8 cellular contexts compared by ENCODE assay signal in genomic region chr13:48975926-48976676, GRCh38. TPM values are rescaled to one million over a fixed set of nuclear protein-coding genes. Genes with fewer than 3 reads are reported as not detected.
DNase-seq lines count a peak whose midpoint lies in the region; ATAC-seq and TF ChIP-seq lines count a peak whose summit lies in the region.

No MANE protein-coding gene starts in this region.

- peaks cover 12% of the 10 kb centered on the region for H3K9me3 ChIP-seq in MG63

- H3K27me3 ChIP-seq in MG63, result no peaks in the 10 kb centered on the region

- peaks cover 37% of the 10 kb centered on the region for H3K9me3 Mint-ChIP-seq in activated naive CD4-positive, alpha-beta T cell treated with anti-CD3 and anti-CD28 coated beads, Interleukin-2, amount 10 ng/mL, durations not matched to agents 7 days and 5 days

- DNase-seq in GM04503 (ENCODE audit: low read depth), result peak; percentile 22
- peak; percentile 87 for DNase-seq in HCEC 1CT
- peak; percentile 90 for DNase-seq in MG63
- DNase-seq in SK-MEL-5 (ENCODE audit: low read depth, low spot score), result peak; percentile 78
- DNase-seq in activated naive CD4-positive, alpha-beta T cell treated with anti-CD3 and anti-CD28 coated beads, Interleukin-2, amount 10 ng/mL, durations not matched to agents 7 days and 5 days, result peak; percentile 93
- DNase-seq in germinal center (ENCODE audit: low spot score), result peak; percentile 56
- peak; percentile 57 for DNase-seq in omental fat pad (ENCODE audit: low spot score)

- peak overlapping the region; percentile 87 for H3K27ac ChIP-seq in temporal lobe (ENCODE audit: low read depth, low read length)

- H3K27me3 Mint-ChIP-seq in activated naive CD4-positive, alpha-beta T cell treated with anti-CD3 and anti-CD28 coated beads, Interleukin-2, amount 10 ng/mL, durations not matched to agents 7 days and 5 days, result peaks cover 8% of the 10 kb centered on the region

- no peak for TF ChIP-seq CTCF in omental fat pad (IDR thresholded peaks at IDR 0.05)

- peak overlapping the region; percentile 100 for H3K27ac Mint-ChIP-seq in activated naive CD4-positive, alpha-beta T cell treated with anti-CD3 and anti-CD28 coated beads, Interleukin-2, amount 10 ng/mL, durations not matched to agents 7 days and 5 days

- CTCF ChIA-PET in activated naive CD4-positive, alpha-beta T cell treated with anti-CD3 and anti-CD28 coated beads, Interleukin-2, amount 10 ng/mL, durations not matched to agents 7 days and 5 days (lab: Charles Lee), result no interaction called here

- H3K4me3 Mint-ChIP-seq in activated naive CD4-positive, alpha-beta T cell treated with anti-CD3 and anti-CD28 coated beads, Interleukin-2, amount 10 ng/mL, durations not matched to agents 7 days and 5 days, result peak overlapping the region; percentile 88

- peak overlapping the region; percentile 79 for H3K4me3 ChIP-seq in MG63

- peak; percentile 88 for ATAC-seq in omental fat pad (ENCODE audit: low FRiP score)

- peaks cover 45% of the 10 kb centered on the region for H3K4me1 Mint-ChIP-seq in activated naive CD4-positive, alpha-beta T cell treated with anti-CD3 and anti-CD28 coated beads, Interleukin-2, amount 10 ng/mL, durations not matched to agents 7 days and 5 days

- H3K36me3 ChIP-seq in MG63, result no peaks in the 10 kb centered on the region

- H3K36me3 Mint-ChIP-seq in activated naive CD4-positive, alpha-beta T cell treated with anti-CD3 and anti-CD28 coated beads, Interleukin-2, amount 10 ng/mL, durations not matched to agents 7 days and 5 days, result peaks cover 37% of the 10 kb centered on the region

- in situ Hi-C loops in SK-MEL-5 (cut with HindIII; ENCODE audit: low pct_unique_long_range_greater_than_20kb, low sequenced_read_pairs), result no loop called here

RNA-seq across cellular contexts. Expression of gene FNDC3A, which starts 0.4 kb away (rescaled TPM):
- 13.2 and 22.7 TPM in 2 replicates for total RNA-seq in MG63 (2014; rRNA removed; shearing (Covaris generic); ENCODE audit: low replicate concordance)
- 113 and 116 TPM in 2 replicates for total RNA-seq in SK-MEL-5 (2014; rRNA removed; shearing (Covaris generic))
- 57.3 and 80.7 TPM in 2 replicates for polyA plus RNA-seq in SK-MEL-5 (2015; cell fraction: cytosol; rRNA removed)
- polyA plus RNA-seq in SK-MEL-5 (2015; cell fraction: nucleus; rRNA removed), result 105 and 106 TPM in 2 replicates
- total RNA-seq in omental fat pad (10 to 100 TPM; 53.7 to 59.8 (median 56.4) TPM), temporal lobe (65.9 TPM)

Comparison
In these comparisons a context has a peak if more than half of its experiments do, and no peak if none do; other contexts are left out.
1. Peak in every context shown above with its lines: DNase-seq, ATAC-seq, H3K4me3 ChIP-seq and H3K27ac ChIP-seq.
2. DNase-seq: peak in every context shown above with its lines; median percentile 93 in activated naive CD4-positive, alpha-beta T cell treated with anti-CD3 and anti-CD28 coated beads, Interleukin-2, amount 10 ng/mL, durations not matched to agents 7 days and 5 days; 90 in MG63; 87 in HCEC 1CT; 78 in SK-MEL-5; 57 in omental fat pad; 56 in germinal center; 22 in GM04503.